24 cellular contexts compared by ENCODE assay signal in genomic region chr11:4202749-4203148, GRCh38.
"Had no signal": no experiment of that assay in that cellular context is flagged by ENCODE, and none has a peak within 500 bp of the region (broad histone marks: within the 10 kb centered on the region; RNA-seq: fewer than 3 reads in every experiment).

No MANE protein-coding gene starts in this region.

- DNase-seq: activated B cell treated with CpG ODN at 0.5 μM for 24 hours; activated CD4-positive, alpha-beta memory T cell treated with anti-CD3 and anti-CD28 coated beads for 36 hours; activated CD4-positive, alpha-beta T cell treated with anti-CD3 and anti-CD28 coated beads for 1 hour; activated CD4-positive, alpha-beta T cell treated with anti-CD3 and anti-CD28 coated beads, Interleukin-2, amount 10 ng/mL, durations not matched to agents 7 days and 5 days; activated gamma-delta T cell; activated naive CD4-positive, alpha-beta T cell treated with anti-CD3 and anti-CD28 coated beads, Interleukin-2, amount 10 ng/mL, durations not matched to agents 7 days and 5 days; activated naive CD8-positive, alpha-beta T cell treated with anti-CD3 and anti-CD28 coated beads for 36 hours; activated T-cell treated with anti-CD3 and anti-CD28 coated beads for 4 hours; activated T-cell treated with anti-CD3 and anti-CD28 coated beads, Interleukin-2, amount 50 U/mL, for 48 hours; brain microvascular endothelial cell; MM.1S; NCI-H1105; NCI-H1436; NCI-H1694 treated with DMSO at 0.1 percent for 48 hours; NCI-H2029 treated with DMSO at 0.1 percent for 48 hours; NCI-H345; NCI-H510A; NCI-H526 treated with DMSO at 0.1 percent for 48 hours; NCI-H82; NK-92 treated with Interleukin-12 subunit alpha and Interleukin-12 subunit beta, amount 100 ng/mL, for 24 hours; OCI-M1; SHP77 treated with DMSO at 0.1 percent for 48 hours had no signal

- H3K36me3 ChIP-seq: brain microvascular endothelial cell had no signal

- ATAC-seq: activated T-helper 17 cell treated with anti-CD3 and anti-CD28 coated beads, Interleukin-2, amount 50 U/mL, for 72 hours had no signal

- H3K27ac ChIP-seq: brain microvascular endothelial cell, RWPE1 had no signal

- H3K27me3 ChIP-seq: brain microvascular endothelial cell had no signal
